29 cellular contexts compared by ENCODE assay signal in the genomic region with DNA sequence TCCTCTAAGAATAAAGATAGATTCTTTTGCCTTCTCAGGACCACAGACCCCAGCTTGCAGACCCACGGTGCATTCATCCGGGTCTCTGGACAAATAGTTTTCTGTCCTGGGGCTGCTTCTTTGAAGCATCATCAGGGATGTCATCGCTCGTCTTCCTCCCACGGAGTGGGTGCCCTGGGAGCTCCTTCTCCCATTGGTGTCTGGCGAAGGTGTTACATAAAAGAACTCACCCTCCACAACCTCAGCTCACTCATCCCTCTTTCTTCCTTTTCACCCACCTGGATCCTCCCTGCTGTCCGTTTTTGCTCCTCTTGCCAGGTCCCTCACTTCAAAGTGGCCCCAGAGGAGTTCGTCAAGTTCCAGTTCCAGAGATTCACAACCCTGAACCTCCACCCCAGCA.
"Had no signal": no experiment of that assay in that cellular context is flagged by ENCODE, and none has a peak within 500 bp of the region (broad histone marks: within the 10 kb centered on the region; RNA-seq: fewer than 3 reads in every experiment).

No MANE protein-coding gene starts in this region.

- H3K4me1 Mint-ChIP-seq: activated CD4-positive, alpha-beta T cell treated with anti-CD3 and anti-CD28 coated beads for 36 hours; activated CD4-positive, alpha-beta T cell treated with anti-CD3 and anti-CD28 coated beads, Interleukin-2, amount 10 ng/mL, durations not matched to agents 24 days and 14 days; activated CD8-positive, alpha-beta memory T cell treated with anti-CD3 and anti-CD28 coated beads, Interleukin-2, amount 10 ng/mL, durations not matched to agents 7 days and 5 days; T-helper 17 cell had no signal

- H3K4me3 Mint-ChIP-seq: activated CD4-positive, alpha-beta memory T cell treated with anti-CD3 and anti-CD28 coated beads for 36 hours; activated CD4-positive, alpha-beta T cell treated with anti-CD3 and anti-CD28 coated beads for 36 hours; activated CD4-positive, alpha-beta T cell treated with anti-CD3 and anti-CD28 coated beads, Interleukin-2, amount 10 ng/mL, durations not matched to agents 24 days and 14 days; activated CD8-positive, alpha-beta memory T cell treated with anti-CD3 and anti-CD28 coated beads, Interleukin-2, amount 10 ng/mL, durations not matched to agents 7 days and 5 days; activated CD8-positive, alpha-beta T cell treated with anti-CD3 and anti-CD28 coated beads, Interleukin-2, amount 10 ng/mL, durations not matched to agents 7 days and 5 days; activated naive CD8-positive, alpha-beta T cell; effector memory CD8-positive, alpha-beta T cell; T-helper 17 cell; T-helper 2 cell treated with Interferon-gamma antibody and Interleukin-4, amounts not matched to agents 5 μg/mL and 100 μg/mL, for 36 hours had no signal

- H3K27ac ChIP-seq: brain microvascular endothelial cell, esophagus muscularis mucosa, foreskin keratinocyte, gastrocnemius medialis had no signal

- H3K4me3 ChIP-seq: esophagus muscularis mucosa, gastrocnemius medialis had no signal

- DNase-seq: activated CD4-positive, alpha-beta memory T cell treated with anti-CD3 and anti-CD28 coated beads for 36 hours; activated CD4-positive, alpha-beta T cell treated with anti-CD3 and anti-CD28 coated beads for 36 hours; activated CD4-positive, alpha-beta T cell treated with anti-CD3 and anti-CD28 coated beads, Interleukin-2, amount 10 ng/mL, durations not matched to agents 24 days and 14 days; activated CD4-positive, CD25-positive, alpha-beta regulatory T cell; activated CD4-positive, CD25-positive, alpha-beta regulatory T cell treated with anti-CD3 and anti-CD28 coated beads, Interleukin-2, amount 50 U/mL, for 72 hours; activated CD8-positive, alpha-beta memory T cell treated with anti-CD3 and anti-CD28 coated beads, Interleukin-2, amount 10 ng/mL, durations not matched to agents 7 days and 5 days; activated CD8-positive, alpha-beta memory T cell treated with anti-CD3 and anti-CD28 coated beads, Interleukin-2, amount 50 U/mL, for 4 hours; activated CD8-positive, alpha-beta T cell treated with anti-CD3 and anti-CD28 coated beads, Interleukin-2, amount 10 ng/mL, durations not matched to agents 7 days and 5 days; activated gamma-delta T cell; activated naive CD4-positive, alpha-beta T cell; activated naive CD4-positive, alpha-beta T cell treated with anti-CD3 and anti-CD28 coated beads, Interleukin-2, amount 50 U/mL, for 16 hours; activated T-cell treated with anti-CD3 and anti-CD28 coated beads, Interleukin-2, amount 50 U/mL, for 1 hour; activated T-cell treated with anti-CD3 and anti-CD28 coated beads, Interleukin-2, amount 50 U/mL, for 48 hours; amniotic stem cell; brain microvascular endothelial cell; cortex of kidney; dermis blood vessel endothelial cell; effector CD4-positive, alpha-beta T cell; effector memory CD8-positive, alpha-beta T cell; erythroblast; foreskin keratinocyte; gastrocnemius medialis; glutamatergic neuron; T-helper 1 cell; T-helper 17 cell; T1000 had no signal

- H3K9me3 ChIP-seq: esophagus muscularis mucosa, gastrocnemius medialis had no signal

- H3K27me3 ChIP-seq: brain microvascular endothelial cell, foreskin keratinocyte had no signal

- H3K4me1 ChIP-seq: esophagus muscularis mucosa, foreskin keratinocyte, gastrocnemius medialis had no signal

- H3K27ac Mint-ChIP-seq: activated CD4-positive, alpha-beta memory T cell treated with anti-CD3 and anti-CD28 coated beads for 36 hours; activated CD4-positive, alpha-beta T cell treated with anti-CD3 and anti-CD28 coated beads for 36 hours; activated CD4-positive, alpha-beta T cell treated with anti-CD3 and anti-CD28 coated beads, Interleukin-2, amount 10 ng/mL, durations not matched to agents 24 days and 14 days; activated CD8-positive, alpha-beta memory T cell treated with anti-CD3 and anti-CD28 coated beads, Interleukin-2, amount 10 ng/mL, durations not matched to agents 7 days and 5 days; activated CD8-positive, alpha-beta T cell treated with anti-CD3 and anti-CD28 coated beads, Interleukin-2, amount 10 ng/mL, durations not matched to agents 7 days and 5 days; activated naive CD8-positive, alpha-beta T cell; effector memory CD8-positive, alpha-beta T cell; T-helper 17 cell; T-helper 2 cell treated with Interferon-gamma antibody and Interleukin-4, amounts not matched to agents 5 μg/mL and 100 μg/mL, for 36 hours had no signal

- H3K9me3 Mint-ChIP-seq: activated CD4-positive, alpha-beta memory T cell treated with anti-CD3 and anti-CD28 coated beads for 36 hours; activated CD4-positive, alpha-beta T cell treated with anti-CD3 and anti-CD28 coated beads, Interleukin-2, amount 10 ng/mL, durations not matched to agents 24 days and 14 days; effector memory CD8-positive, alpha-beta T cell; T-helper 2 cell treated with Interferon-gamma antibody and Interleukin-4, amounts not matched to agents 5 μg/mL and 100 μg/mL, for 36 hours had no signal

- ATAC-seq: activated CD4-positive, alpha-beta T cell treated with anti-CD3 and anti-CD28 coated beads for 36 hours; activated CD8-positive, alpha-beta memory T cell treated with anti-CD3 and anti-CD28 coated beads, Interleukin-2, amount 10 ng/mL, durations not matched to agents 7 days and 5 days; activated CD8-positive, alpha-beta T cell treated with anti-CD3 and anti-CD28 coated beads, Interleukin-2, amount 10 ng/mL, durations not matched to agents 7 days and 5 days; effector memory CD8-positive, alpha-beta T cell; foreskin keratinocyte; gastrocnemius medialis; T-helper 17 cell had no signal

- H3K36me3 Mint-ChIP-seq: activated CD4-positive, alpha-beta memory T cell treated with anti-CD3 and anti-CD28 coated beads for 36 hours; activated CD8-positive, alpha-beta memory T cell treated with anti-CD3 and anti-CD28 coated beads, Interleukin-2, amount 10 ng/mL, durations not matched to agents 7 days and 5 days; activated naive CD8-positive, alpha-beta T cell had no signal

- H3K36me3 ChIP-seq: brain microvascular endothelial cell, esophagus muscularis mucosa, gastrocnemius medialis had no signal
